Comparison of ENCODE assay signal across 18 cellular contexts in genomic region chr1:58803858-58804257, GRCh38.
"Had no signal": no experiment of that assay in that cellular context is flagged by ENCODE, and none has a peak within 500 bp of the region (broad histone marks: within the 10 kb centered on the region; RNA-seq: fewer than 3 reads in every experiment).

No MANE protein-coding gene starts in this region.

- H3K4me3 Mint-ChIP-seq: naive thymus-derived CD4-positive, alpha-beta T cell; nephron progenitor cell had no signal

- H3K9me3 ChIP-seq: stomach, thoracic aorta had no signal

- H3K9me3 Mint-ChIP-seq: naive thymus-derived CD4-positive, alpha-beta T cell; nephron progenitor cell had no signal

- H3K4me3 ChIP-seq: dorsolateral prefrontal cortex, heart right ventricle, stomach, thoracic aorta had no signal

- H3K36me3 ChIP-seq: heart right ventricle, stomach, thoracic aorta had no signal

- DNase-seq: cortex of kidney; dorsolateral prefrontal cortex; effector CD8-positive, alpha-beta T cell; heart right ventricle; hypothalamus; kidney glomerular epithelial cell; mammary epithelial cell; naive thymus-derived CD4-positive, alpha-beta T cell; nephron progenitor cell; stimulated activated CD4-positive, alpha-beta T cell treated with anti-CD3 and anti-CD28 coated beads, Interleukin-2, amount 100 ng/mL, for 24 hours; stimulated activated CD4-positive, alpha-beta T cell treated with anti-CD3 and anti-CD28 coated beads, Interleukin-4, amount 100 ng/mL, for 4 hours; stimulated activated naive CD4-positive, alpha-beta T cell; stomach; substantia nigra; trophoblast cell had no signal

- FAIRE-seq: frontal cortex had no signal

- ATAC-seq: heart right ventricle; naive thymus-derived CD4-positive, alpha-beta T cell; sciatic nerve had no signal

- H3K27me3 ChIP-seq: dorsolateral prefrontal cortex, heart right ventricle, stomach had no signal

- H3K27me3 Mint-ChIP-seq: naive thymus-derived CD4-positive, alpha-beta T cell had no signal

- H3K27ac ChIP-seq: dorsolateral prefrontal cortex, heart right ventricle, stomach, thoracic aorta had no signal

- H3K27ac Mint-ChIP-seq: nephron progenitor cell had no signal
